In genomic region chr13:100648354-100648753, GRCh38 we compare ENCODE assay signal across 22 cellular contexts. TPM values are rescaled to one million over a fixed set of nuclear protein-coding genes. Genes with fewer than 3 reads are reported as not detected.
DNase-seq lines count a peak whose midpoint lies in the region; ATAC-seq and TF ChIP-seq lines count a peak whose summit lies in the region.
"Had no signal": no experiment of that assay in that cellular context is flagged by ENCODE, and none has a peak within 500 bp of the region (broad histone marks: within the 10 kb centered on the region; RNA-seq: fewer than 3 reads in every experiment).

No MANE protein-coding gene starts in this region.

- H3K4me3 Mint-ChIP-seq in GM23338: no peak overlapping the region
- H3K4me3 Mint-ChIP-seq: CD4-positive, alpha-beta T cell had no signal

- H3K27me3 ChIP-seq in dorsolateral prefrontal cortex (no peaks in the 10 kb centered on the region), GM23338 (ENCODE audit: insufficient read depth) (no peaks in the 10 kb centered on the region), spleen (replicated peaks in 1 of 7) (no peaks in the 10 kb centered on the region)
- H3K27me3 ChIP-seq: BLaER1 treated with 17β-estradiol and CSF1 and Interleukin-3, amounts not matched to agents 10 nM and 100 nM had no signal

- no peak for ATAC-seq in GM23338
- ATAC-seq: Panc1 had no signal

- 0 out of 2 replicates have a peak, but pooled peaks cover 4% of the 10 kb centered on the region for H3F3A ChIP-seq in GM23338 (replicated peaks; ENCODE audit: low read depth)

- no peak for TF ChIP-seq POLR2A in spleen (IDR thresholded peaks at IDR 0.05)

- TF ChIP-seq CTCF in dorsolateral prefrontal cortex (IDR thresholded peaks at IDR 0.05 in 54 of 56, conservative IDR thresholded peaks at IDR 0.05 in 2 of 56; ENCODE audit: low read depth in 1 of 56, partially characterized antibody in 56 of 56) (no peak), GM23338 (conservative IDR thresholded peaks at IDR 0.05; ENCODE audit: low read depth in 2 of 2) (no peak), spleen (IDR thresholded peaks at IDR 0.05 in 8 of 11, conservative IDR thresholded peaks at IDR 0.05 in 3 of 11) (no peak)

- DNase-seq in AG08395 (ENCODE audit: low spot score) (peak; percentile 6), HT1080 (ENCODE audit: low read depth) (peak; percentile 4), dorsolateral prefrontal cortex (no peak), glomerular endothelial cell (ENCODE audit: extremely low read depth, low read depth, low spot score) (peak; percentile 36), GM23338 (ENCODE audit: low spot score) (no peak), iPS-NIHi11 (ENCODE audit: low spot score) (no peak), DMS79 (lab: John Stamatoyannopoulos, UW) (no peak), spleen (no peak)
- DNase-seq: AML-193; CD4-positive, alpha-beta T cell; H7; KBM-7; NCI-H1092; NCI-H1417 treated with DMSO at 0.1 percent for 48 hours; NCI-H1694 treated with DMSO at 0.1 percent for 48 hours; NCI-H2081; NCI-H2227 treated with DMSO at 0.1 percent for 48 hours; NCI-H526 treated with DMSO at 0.1 percent for 48 hours; SHP77 had no signal

- peaks cover 15% of the 10 kb centered on the region for H3K4me1 Mint-ChIP-seq in GM23338

- peaks cover 5% of the 10 kb centered on the region for H4K20me1 ChIP-seq in GM23338 (replicated peaks; ENCODE audit: insufficient read depth)
- H4K20me1 ChIP-seq: BLaER1 treated with 17β-estradiol and CSF1 and Interleukin-3, amounts not matched to agents 10 nM and 100 nM had no signal

- no peak overlapping the region for H3K4me2 ChIP-seq in GM23338
- H3K4me2 ChIP-seq: BLaER1 treated with 17β-estradiol and CSF1 and Interleukin-3, amounts not matched to agents 10 nM and 100 nM had no signal

- WGBS in spleen, 5 donors: 71 to 85% (median 73%) methylated on average over 4 of the region's 4 CpGs

- no peaks in the 10 kb centered on the region for H3K9me3 Mint-ChIP-seq in GM23338
- H3K9me3 Mint-ChIP-seq: CD4-positive, alpha-beta T cell had no signal

- H3K27ac ChIP-seq in dorsolateral prefrontal cortex: peak overlapping the region in 46 of 59 donors; percentile 2 to 100 (median 93)
- H3K27ac ChIP-seq in GM23338 (ENCODE audit: low read depth): no peak overlapping the region
- peak overlapping the region in 4 of 8 donors; percentile 7 to 56 (median 22) for H3K27ac ChIP-seq in spleen
- H3K27ac ChIP-seq: BLaER1 treated with 17β-estradiol and CSF1 and Interleukin-3, amounts not matched to agents 10 nM and 100 nM; RWPE1 had no signal

- H3K27ac Mint-ChIP-seq in GM23338: no peak overlapping the region
- H3K27ac Mint-ChIP-seq: CD4-positive, alpha-beta T cell had no signal

- peaks cover 17% of the 10 kb centered on the region for H3K36me3 Mint-ChIP-seq in GM23338 (ENCODE audit: low read depth)

- no peaks in the 10 kb centered on the region for H3K36me3 ChIP-seq in GM23338 (ENCODE audit: insufficient read depth)
- H3K36me3 ChIP-seq in spleen: peaks cover 0 to 20% (median 2%) of the 10 kb centered on the region in 6 donors

- no peak overlapping the region for H2AFZ ChIP-seq in GM23338

- no peaks in the 10 kb centered on the region for H3K9me2 ChIP-seq in GM23338 (ENCODE audit: insufficient read depth)

- H3K79me2 ChIP-seq in GM23338 (replicated peaks; ENCODE audit: insufficient read depth): no peaks in the 10 kb centered on the region

- H3K4me3 ChIP-seq in dorsolateral prefrontal cortex: no peak overlapping the region
- H3K4me3 ChIP-seq in GM23338: no peak overlapping the region
- no peak overlapping the region for H3K4me3 ChIP-seq in spleen
- H3K4me3 ChIP-seq: BLaER1 treated with 17β-estradiol and CSF1 and Interleukin-3, amounts not matched to agents 10 nM and 100 nM had no signal

- intact Hi-C loops in dorsolateral prefrontal cortex (cut with DNase I) (loop anchor here in 1 of 2 donors (5.0 kb wide), 1 partner anchor 74 kb away; no protein-coding TSS in a partner anchor), spleen (cut with DNase I; ENCODE audit: low total_unique reads) (no loop called here)

- H3K9me3 ChIP-seq in spleen: no peaks in the 10 kb centered on the region
- H3K9me3 ChIP-seq: BLaER1 treated with 17β-estradiol and CSF1 and Interleukin-3, amounts not matched to agents 10 nM and 100 nM had no signal

- peaks cover 8% of the 10 kb centered on the region for H3K27me3 Mint-ChIP-seq in GM23338 (ENCODE audit: insufficient read depth, low read depth, poor library complexity)
- H3K27me3 Mint-ChIP-seq: CD4-positive, alpha-beta T cell had no signal

- H3K4me1 ChIP-seq in GM23338 (ENCODE audit: insufficient read depth) (no peaks in the 10 kb centered on the region), spleen (no peaks in the 10 kb centered on the region)

TF ChIP-seq in GM23338, 12 proteins besides CTCF, POLR2A, EP300 and RAD21 (continues in another document):
- no peak for TF ChIP-seq EZH2 (IDR thresholded peaks at IDR 0.05; ENCODE audit: low read depth, unreplicated experiment)
- no peak for TF ChIP-seq ETS1 (IDR thresholded peaks at IDR 0.05)

RNA-seq across cellular contexts. Expression of gene TMTC4, which starts 26.2 kb away (rescaled TPM):
- total RNA-seq in HT1080 (2014; rRNA removed; shearing (Covaris generic)): 12.2 and 16.8 TPM in 2 replicates
- polyA plus RNA-seq in HT1080 (2015; cell fraction: cytosol; rRNA removed): 15.9 and 16.2 TPM in 2 replicates
- 23.6 and 31.7 TPM in 2 replicates for polyA plus RNA-seq in HT1080 (2015; cell fraction: nucleus; rRNA removed)
- total RNA-seq in dorsolateral prefrontal cortex (100 to 1,000 TPM in 4 of 120 experiments, 10 to 100 TPM in 116; 15.7 to 223 (median 42.8) TPM), glomerular endothelial cell (26.7 and 27.7 TPM in 2 replicates), spleen (10 to 100 TPM in 5 of 7 donors, 1 to 10 TPM in 2; 8.9 to 17.7 (median 14.8) TPM)
- total RNA-seq in GM23338 (2014; rRNA removed; shearing (Covaris generic)): 37.9 and 50.0 TPM in 2 replicates
- polyA plus RNA-seq in GM23338 (2016; fragmentation: Nextera tagmentation; extraction: Ambion mirVana) (16.0 and 21.9 TPM in 2 replicates), spleen (1 to 10 TPM; 3.7 to 6.9 (median 4.1) TPM)

RNA-seq across cellular contexts. Expression of gene GGACT, which starts 59.8 kb away (rescaled TPM):
- 0.90 and 1.5 TPM in 2 replicates for total RNA-seq in HT1080 (2014; rRNA removed; shearing (Covaris generic))
- polyA plus RNA-seq in HT1080 (2015; cell fraction: cytosol; rRNA removed): 3.7 and 5.0 TPM in 2 replicates
- 1.3 and 1.8 TPM in 2 replicates for polyA plus RNA-seq in HT1080 (2015; cell fraction: nucleus; rRNA removed)
- total RNA-seq in dorsolateral prefrontal cortex (10 to 100 TPM in 1 of 120 experiments, 1 to 10 TPM in 114, under 1 TPM in 5; 0.56 to 10.3 (median 2.8) TPM), glomerular endothelial cell (6.4 and 7.3 TPM in 2 replicates), spleen (10 to 100 TPM in 1 of 7 donors, 1 to 10 TPM in 6; 2.5 to 19.7 (median 5.9) TPM)
- 0.24 and 1.1 TPM in 2 replicates for total RNA-seq in GM23338 (2014; rRNA removed; shearing (Covaris generic))
- polyA plus RNA-seq in GM23338 (2016; fragmentation: Nextera tagmentation; extraction: Ambion mirVana) (0.61 and 1.0 TPM in 2 replicates), spleen (1 to 10 TPM; 1.9 to 2.9 (median 2.7) TPM)

Comparison
In these comparisons a context has a peak if more than half of its experiments do, and no peak if none do; other contexts are left out.
1. DNase-seq: peak in AG08395 (single experiment), HT1080 (single experiment) and glomerular endothelial cell (single experiment); none in dorsolateral prefrontal cortex (0 of 10), GM23338 (single experiment), iPS-NIHi11 (single experiment), DMS79 (single experiment) and spleen (single experiment).